In the genomic region with DNA sequence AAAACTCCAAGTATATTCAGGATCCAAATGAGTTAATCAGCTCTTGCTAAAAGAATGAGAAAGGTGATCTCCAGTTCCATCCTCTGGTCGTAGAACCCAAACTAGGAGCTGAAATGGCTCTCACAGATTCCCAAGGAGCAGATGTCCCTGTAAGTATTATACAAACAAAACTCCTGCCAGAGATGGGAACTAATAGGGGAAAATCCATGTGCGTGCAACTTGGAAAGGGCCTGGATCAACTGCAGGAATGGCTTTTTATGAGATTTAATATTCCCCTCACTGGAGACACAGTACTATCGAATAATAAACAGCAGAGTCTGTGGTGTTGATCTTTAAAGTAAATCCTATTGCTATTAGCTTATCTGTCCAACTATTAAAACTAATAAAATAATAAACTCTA, we compare ENCODE assay signal across 18 cellular contexts.
"Had no signal": no experiment of that assay in that cellular context is flagged by ENCODE, and none has a peak within 500 bp of the region (broad histone marks: within the 10 kb centered on the region; RNA-seq: fewer than 3 reads in every experiment).

No MANE protein-coding gene starts in this region.

- ATAC-seq: activated CD4-positive, CD25-positive, alpha-beta regulatory T cell treated with anti-CD3 and anti-CD28 coated beads, Interleukin-2, amount 50 U/mL, for 24 hours; activated CD8-positive, alpha-beta T cell treated with anti-CD3 and anti-CD28 coated beads, Interleukin-2, amount 10 ng/mL, durations not matched to agents 7 days and 5 days; activated naive CD4-positive, alpha-beta T cell treated with anti-CD3 and anti-CD28 coated beads, Interleukin-2, amount 50 U/mL, for 72 hours; heart right ventricle; left colon; lower lobe of right lung; naive thymus-derived CD8-positive, alpha-beta T cell had no signal

- H3K4me3 ChIP-seq: heart right ventricle, lower lobe of right lung, sigmoid colon, spleen, thoracic aorta, upper lobe of left lung had no signal

- H3K27me3 ChIP-seq: sigmoid colon, spleen, upper lobe of left lung had no signal

- FAIRE-seq: keratinocyte had no signal

- H3K9me3 ChIP-seq: lower lobe of right lung, sigmoid colon, thoracic aorta had no signal

- H3K36me3 ChIP-seq: heart right ventricle, lower lobe of right lung, sigmoid colon, spleen, thoracic aorta, upper lobe of left lung had no signal

- H3K27ac ChIP-seq: lower lobe of right lung, sigmoid colon, spleen, thoracic aorta, upper lobe of left lung had no signal

- H3K4me1 ChIP-seq: lower lobe of right lung, spleen, upper lobe of left lung had no signal

- DNase-seq: activated CD4-positive, alpha-beta T cell treated with anti-CD3 and anti-CD28 coated beads, Interleukin-2, amount 10 ng/mL, durations not matched to agents 7 days and 5 days; activated CD8-positive, alpha-beta T cell treated with anti-CD3 and anti-CD28 coated beads, Interleukin-2, amount 10 ng/mL, durations not matched to agents 7 days and 5 days; activated gamma-delta T cell treated with Interleukin-2 at 50 U/mL for 16 hours; aorta; heart right ventricle; left colon; lower lobe of right lung; naive thymus-derived CD8-positive, alpha-beta T cell; sigmoid colon; spleen; stimulated activated CD4-positive, alpha-beta T cell treated with anti-CD3 and anti-CD28 coated beads, Interleukin-4, amount 100 ng/mL, for 24 hours; stimulated activated naive CD4-positive, alpha-beta T cell treated with Interleukin-2 at 50 U/mL for 16 hours; T-helper 2 cell; upper lobe of left lung had no signal
